In genomic region chr20:50312682-50313187, GRCh38 we compare ENCODE assay signal across 9 cellular contexts.
DNase-seq lines count a peak whose midpoint lies in the region; ATAC-seq lines count a peak whose summit lies in the region.
"Had no signal": no experiment of that assay in that cellular context is flagged by ENCODE, and none has a peak within 500 bp of the region (broad histone marks: within the 10 kb centered on the region; RNA-seq: fewer than 3 reads in every experiment).

No MANE protein-coding gene starts in this region.

- no peak overlapping the region for H3K27ac ChIP-seq in Karpas-422 (ENCODE audit: low read length)

- no peaks in the 10 kb centered on the region for H3K79me2 ChIP-seq in Karpas-422 (ENCODE audit: low read length)

- H3K4me2 ChIP-seq in Karpas-422 (ENCODE audit: low read depth, low read length, poor library complexity, severe bottlenecking) = no peak overlapping the region

- no peaks in the 10 kb centered on the region for H3K9me2 ChIP-seq in Karpas-422 (replicated peaks; ENCODE audit: insufficient read depth, low read length)

- H3K36me3 ChIP-seq in Karpas-422 (ENCODE audit: insufficient read depth, low read length) = no peaks in the 10 kb centered on the region

- H4K20me1 ChIP-seq in Karpas-422 (ENCODE audit: insufficient read depth, low read depth, low read length) = no peaks in the 10 kb centered on the region

- H3K4me3 ChIP-seq in Karpas-422 (ENCODE audit: low read length) = no peak overlapping the region

- no peaks in the 10 kb centered on the region for H3K4me1 ChIP-seq in Karpas-422 (ENCODE audit: low read length)

- no peak overlapping the region for H2AFZ ChIP-seq in Karpas-422 (ENCODE audit: low read length)

- H3K27me3 ChIP-seq in Karpas-422 (ENCODE audit: low read length) = no peaks in the 10 kb centered on the region

- intact Hi-C loops in left cardiac atrium (cut with DNase I) = no loop called here

- DNase-seq in Daoy (ENCODE audit: low read depth) (peak; percentile 80), amniotic stem cell (lab: John Stamatoyannopoulos, UW) (peak; percentile 32), left cardiac atrium (peak; percentile 84), pulmonary artery endothelial cell (ENCODE audit: low read depth, low spot score) (peak; percentile 33), OCI-M1 (lab: John Stamatoyannopoulos, UW) (no peak), Karpas-422 (no peak)
- no peak for DNase-seq in effector CD4-positive, alpha-beta T cell
- DNase-seq in activated CD8-positive, alpha-beta memory T cell treated with anti-CD3 and anti-CD28 coated beads for 24 hours = no peak
- DNase-seq: T-helper 2 cell had no signal

- no peak overlapping the region for H3K9ac ChIP-seq in Karpas-422 (ENCODE audit: low read length)

- H3K9me3 ChIP-seq in Karpas-422 (ENCODE audit: low read length) = no peaks in the 10 kb centered on the region

- ATAC-seq in left cardiac atrium = peak; percentile 24 to 49

Comparison
In these comparisons a context has a peak if more than half of its experiments do, and no peak if none do; other contexts are left out.
1. DNase-seq: peak in Daoy (single experiment), amniotic stem cell (single experiment), left cardiac atrium (single experiment) and pulmonary artery endothelial cell (single experiment); none in OCI-M1 (single experiment), effector CD4-positive, alpha-beta T cell (single experiment), activated CD8-positive, alpha-beta memory T cell treated with anti-CD3 and anti-CD28 coated beads for 24 hours (single experiment) and Karpas-422 (single experiment).